In the genomic region with DNA sequence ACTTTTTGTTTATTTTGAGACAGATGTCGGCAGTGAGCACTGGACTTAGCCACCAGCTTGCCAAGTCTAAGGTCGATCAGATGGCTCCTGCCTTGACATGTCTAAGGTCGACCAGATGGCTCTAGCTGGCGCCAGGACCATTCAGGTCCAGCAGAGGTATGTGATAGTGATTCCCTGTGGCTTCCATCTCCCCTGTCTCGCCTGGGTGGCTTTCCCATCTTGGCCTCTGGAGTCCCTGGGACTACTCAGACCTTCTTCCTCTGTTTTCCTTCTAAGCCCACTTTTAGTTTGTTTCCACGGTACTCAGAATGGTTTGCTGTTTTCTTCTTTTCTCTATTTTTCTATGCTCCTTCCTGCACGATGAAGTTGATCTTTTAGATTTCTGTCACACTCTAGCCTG, we compare ENCODE assay signal across 21 cellular contexts.
DNase-seq lines count a peak whose midpoint lies in the region; ATAC-seq and TF ChIP-seq lines count a peak whose summit lies in the region.
"Had no signal": no experiment of that assay in that cellular context is flagged by ENCODE, and none has a peak within 500 bp of the region (broad histone marks: within the 10 kb centered on the region; RNA-seq: fewer than 3 reads in every experiment).

No MANE protein-coding gene starts in this region.

- peaks cover 58% of the 10 kb centered on the region for H3K9me3 Mint-ChIP-seq in type B pancreatic cell
- peaks cover 5 to 68% (median 60%) of the 10 kb centered on the region in 8 donors for H3K9me3 Mint-ChIP-seq in CD4-positive, alpha-beta memory T cell

- H3K9me3 ChIP-seq in Panc1 (ENCODE audit: control insufficient read depth, insufficient read depth, low read depth, low read length) (peaks cover 41% of the 10 kb centered on the region), esophagus muscularis mucosa (no peaks in the 10 kb centered on the region)
- peaks cover 6 to 16% of the 10 kb centered on the region in 2 donors for H3K9me3 ChIP-seq in CD4-positive, alpha-beta memory T cell (ENCODE audit: control insufficient read depth in 1 of 2, low read length in 2 of 2)

- TF ChIP-seq CTCF in Panc1 (IDR thresholded peaks at IDR 0.05) (no peak), esophagus muscularis mucosa (IDR thresholded peaks at IDR 0.05) (no peak), type B pancreatic cell (conservative IDR thresholded peaks at IDR 0.05) (no peak)

- in situ Hi-C loops in Panc1 (cut with HindIII; ENCODE audit: low pct_unique_long_range_greater_than_20kb, low sequenced_read_pairs), result no loop called here

- ATAC-seq in Panc1, result no peak
- ATAC-seq: CD8-positive, alpha-beta T cell; K562 had no signal

- H3K27me3 ChIP-seq in Panc1 (ENCODE audit: control insufficient read depth, insufficient read depth, low read length), result no peaks in the 10 kb centered on the region
- H3K27me3 ChIP-seq in esophagus muscularis mucosa, result no peaks in the 10 kb centered on the region
- H3K27me3 ChIP-seq in CD4-positive, alpha-beta memory T cell (ENCODE audit: insufficient read depth, low read length), result no peaks in the 10 kb centered on the region
- H3K27me3 ChIP-seq: BLaER1 had no signal

- no peak overlapping the region for H3K4me3 Mint-ChIP-seq in type B pancreatic cell
- H3K4me3 Mint-ChIP-seq in CD4-positive, alpha-beta memory T cell, result no peak overlapping the region
- H3K4me3 Mint-ChIP-seq: CD14-positive monocyte; CD8-positive, alpha-beta T cell had no signal

- peaks cover 74% of the 10 kb centered on the region for H3K36me3 Mint-ChIP-seq in type B pancreatic cell
- peaks cover 60 to 81% of the 10 kb centered on the region in 2 donors for H3K36me3 Mint-ChIP-seq in CD4-positive, alpha-beta memory T cell

- intact Hi-C loops in Panc1 (cut with micrococcal nuclease; ENCODE audit: unreplicated experiment) (no loop called here), esophagus muscularis mucosa (cut with DNase I) (no loop called here)
- intact Hi-C loops in CD4-positive, alpha-beta memory T cell (cut with micrococcal nuclease), result no loop called here

- no peaks in the 10 kb centered on the region for H3K27me3 Mint-ChIP-seq in type B pancreatic cell
- H3K27me3 Mint-ChIP-seq in CD4-positive, alpha-beta memory T cell, result no peaks in the 10 kb centered on the region

- TF ChIP-seq POLR2A in esophagus muscularis mucosa (IDR thresholded peaks at IDR 0.05; ENCODE audit: low read depth), result no peak

- POLR2A ChIA-PET in Panc1 (lab: Charles Lee), result no interaction called here
- POLR2A ChIA-PET in CD4-positive, alpha-beta memory T cell (lab: Charles Lee; ENCODE audit: partially characterized antibody), result no interaction called here

- peak; percentile 38 for DNase-seq in activated effector memory CD4-positive, alpha-beta T cell treated with anti-CD3 and anti-CD28 coated beads, Interleukin-2, amount 50 U/mL, for 16 hours
- DNase-seq in activated effector memory CD4-positive, alpha-beta T cell treated with Interleukin-2 at 50 U/mL for 16 hours, result no peak
- DNase-seq in Panc1 (ENCODE audit: low read depth, low spot score) (no peak), esophagus muscularis mucosa (ENCODE audit: extremely low spot score) (peak; percentile 70), type B pancreatic cell (ENCODE audit: extremely low spot score, unreplicated experiment) (peak; percentile 34), SK-N-DZ (ENCODE audit: low spot score) (no peak)
- no peak for DNase-seq in effector CD8-positive, alpha-beta T cell (lab: John Stamatoyannopoulos, UW)
- DNase-seq in CD4-positive, alpha-beta memory T cell, result no peak
- DNase-seq: AML-193; CD8-positive, alpha-beta T cell; DMS153; DMS79; GDM1; GOT3; H7; IMR-90 had no signal

- H3K27ac ChIP-seq in Panc1 (ENCODE audit: low read length), result no peak overlapping the region
- no peak overlapping the region for H3K27ac ChIP-seq in esophagus muscularis mucosa (replicated peaks in 1 of 4)
- no peak overlapping the region for H3K27ac ChIP-seq in CD4-positive, alpha-beta memory T cell (ENCODE audit: low read depth, low read length)
- H3K27ac ChIP-seq: 22Rv1, A549, BLaER1 had no signal

- H3K27ac Mint-ChIP-seq in type B pancreatic cell, result no peak overlapping the region
- H3K27ac Mint-ChIP-seq in CD4-positive, alpha-beta memory T cell, result peak overlapping the region in 1 of 7 donors; percentile 17
- H3K27ac Mint-ChIP-seq: CD8-positive, alpha-beta T cell had no signal

- WGBS in esophagus muscularis mucosa, result 98% methylated on average over 7 of the region's 7 CpGs

- TSS peak; percentile 24 for BruUV-seq in Panc1 (replicated peaks; lab: Mats Ljungman, UMichigan)

- H3K36me3 ChIP-seq in Panc1 (ENCODE audit: control insufficient read depth, insufficient read depth, low read length) (no peaks in the 10 kb centered on the region; the same call in 1 of the 2 replicates), esophagus muscularis mucosa (peaks cover 0 to 34% (median 16%) of the 10 kb centered on the region in 4 donors)
- no peaks in the 10 kb centered on the region for H3K36me3 ChIP-seq in CD4-positive, alpha-beta memory T cell (ENCODE audit: insufficient read depth, low read length)

- no peak for TF ChIP-seq EP300 in esophagus muscularis mucosa (IDR thresholded peaks at IDR 0.05)

- CTCF ChIA-PET in Panc1 (lab: Charles Lee), result no interaction called here
- CTCF ChIA-PET in CD4-positive, alpha-beta memory T cell (lab: Charles Lee; ENCODE audit: partially characterized antibody), result no interaction called here

- H3K4me1 ChIP-seq in Panc1 (ENCODE audit: control insufficient read depth, insufficient read depth, low read length) (no peaks in the 10 kb centered on the region), esophagus muscularis mucosa (no peaks in the 10 kb centered on the region)
- H3K4me1 ChIP-seq in CD4-positive, alpha-beta memory T cell (ENCODE audit: insufficient read depth, low read length), result no peaks in the 10 kb centered on the region
- H3K4me1 ChIP-seq: A549 had no signal

- H3K4me1 Mint-ChIP-seq in type B pancreatic cell (ENCODE audit: unreplicated experiment), result no peaks in the 10 kb centered on the region
- H3K4me1 Mint-ChIP-seq in CD4-positive, alpha-beta memory T cell, result peaks cover 0 to 1% (median 0%) of the 10 kb centered on the region in 4 donors

- H3K4me3 ChIP-seq in Panc1 (ENCODE audit: low read depth in 2 of 2, low read length in 2 of 2) (no peak overlapping the region), esophagus muscularis mucosa (no peak overlapping the region)
- no peak overlapping the region for H3K4me3 ChIP-seq in CD4-positive, alpha-beta memory T cell (ENCODE audit: low read length in 2 of 2)
- H3K4me3 ChIP-seq: A549, BLaER1, K562 had no signal

Comparison
In these comparisons a context has a peak if more than half of its experiments do, and no peak if none do; other contexts are left out.
1. DNase-seq: peak in activated effector memory CD4-positive, alpha-beta T cell treated with anti-CD3 and anti-CD28 coated beads, Interleukin-2, amount 50 U/mL, for 16 hours (single experiment), esophagus muscularis mucosa (single experiment) and type B pancreatic cell (single experiment); none in activated effector memory CD4-positive, alpha-beta T cell treated with Interleukin-2 at 50 U/mL for 16 hours (single experiment), Panc1 (single experiment), SK-N-DZ (single experiment), effector CD8-positive, alpha-beta T cell (single experiment) and CD4-positive, alpha-beta memory T cell (0 of 5).